Comparison of ENCODE assay signal across 10 cellular contexts in the genomic region with DNA sequence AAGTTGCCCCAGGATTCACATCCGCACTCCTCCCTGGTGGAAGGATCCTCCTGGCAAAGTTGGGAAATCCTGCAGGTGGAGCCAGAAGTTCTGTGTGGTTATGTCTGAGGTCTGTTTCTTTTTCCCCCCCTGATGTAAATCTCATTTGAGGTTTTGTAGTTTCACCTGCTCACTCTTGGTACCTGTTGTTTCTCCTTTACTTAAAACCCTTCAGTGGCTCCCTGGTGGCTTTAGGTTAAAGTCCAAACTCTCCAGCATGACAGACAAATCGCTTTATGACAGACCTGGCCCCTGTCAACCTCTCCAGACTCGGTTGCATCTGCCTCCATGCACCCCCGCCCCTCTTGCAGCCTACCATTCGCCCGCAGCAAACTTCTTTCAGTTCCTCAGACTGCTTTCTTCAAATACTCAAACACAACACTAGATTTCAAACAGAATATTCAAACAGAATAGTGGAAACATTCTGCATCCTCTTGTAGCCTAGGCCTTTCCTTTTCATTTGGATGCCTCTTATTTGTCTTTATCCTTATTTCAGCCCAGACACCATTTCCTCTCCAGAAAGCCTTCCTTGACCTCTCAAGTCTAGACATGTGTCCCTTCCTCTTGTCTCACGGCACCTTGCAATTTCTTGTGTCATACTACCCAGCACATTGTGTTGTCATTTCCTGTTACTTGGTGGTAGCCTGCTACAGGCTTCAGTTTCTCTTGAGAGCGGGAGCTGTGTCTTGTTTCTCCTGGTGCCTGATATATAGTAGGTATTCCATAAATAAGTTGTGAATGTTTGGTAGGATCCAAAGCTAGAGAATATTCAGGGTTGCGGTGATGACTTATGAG. TPM values are rescaled to one million over a fixed set of nuclear protein-coding genes. Genes with fewer than 3 reads are reported as not detected.
A peak's percentile ranks its signal among the peaks of the same experiment; 100 is the strongest.
DNase-seq lines count a peak whose midpoint lies in the region; ATAC-seq, FAIRE-seq and TF ChIP-seq lines count a peak whose summit lies in the region.
"Had no signal": no experiment of that assay in that cellular context is flagged by ENCODE, and none has a peak within 500 bp of the region (broad histone marks: within the 10 kb centered on the region; RNA-seq: fewer than 3 reads in every experiment).

No MANE protein-coding gene starts in this region.

- peak; percentile 70 for FAIRE-seq in GM12892 (lab: Jason Lieb, UNC)
- FAIRE-seq in bronchial epithelial cell (lab: Jason Lieb, UNC), result no peak

- H3K27me3 ChIP-seq in bronchial epithelial cell (ENCODE audit: control insufficient read depth, insufficient read depth, low read length), result no peaks in the 10 kb centered on the region

- DNase-seq in GM12892 (ENCODE audit: insufficient read length) (no peak), bronchial epithelial cell (ENCODE audit: low read depth) (peak; percentile 84), NCI-H1436 treated with DMSO at 0.1 percent for 48 hours (lab: John Stamatoyannopoulos, UW) (no peak), mesenteric fat pad (ENCODE audit: low spot score) (no peak), cortex of kidney (lab: John Stamatoyannopoulos, UW) (no peak)
- DNase-seq in stimulated activated CD4-positive, alpha-beta T cell treated with anti-CD3 and anti-CD28 coated beads, Interleukin-1b, Interleukin-23, amount 100 ng/mL, for 48 hours, result no peak
- DNase-seq: activated T-cell treated with anti-CD3 and anti-CD28 coated beads, Interleukin-2, amount 50 U/mL, for 24 hours; CD4-positive, alpha-beta memory T cell had no signal

- no peak for TF ChIP-seq CTCF in bronchial epithelial cell (IDR thresholded peaks at IDR 0.05; ENCODE audit: insufficient read depth, low read length, severe bottlenecking)

- H3K36me3 ChIP-seq in bronchial epithelial cell (ENCODE audit: control insufficient read depth, insufficient read depth, low read length), result no peaks in the 10 kb centered on the region

- no peak for TF ChIP-seq POLR2A in GM12892 (IDR thresholded peaks at IDR 0.05; ENCODE audit: low read depth, low read length)

- ATAC-seq in GM21367 (IDR thresholded peaks at IDR 0.05; ENCODE audit: unreplicated experiment) (peak; percentile 83), HG03159 (IDR thresholded peaks at IDR 0.05; ENCODE audit: unreplicated experiment) (peak; percentile 86)

- H3K4me3 ChIP-seq in bronchial epithelial cell (ENCODE audit: low read depth, low read length), result no peak overlapping the region

RNA-seq across cellular contexts. Expression of a gene that starts 24.8 kb away (rescaled TPM):
- 1.2 TPM for polyA plus RNA-seq in GM12892 (2012; ENCODE audit: missing spikeins)
- total RNA-seq in bronchial epithelial cell, result 25.0 and 37.5 TPM in 2 replicates
- 66.7 TPM for total RNA-seq in mesenteric fat pad
